8 cellular contexts compared by ENCODE assay signal in the genomic region with DNA sequence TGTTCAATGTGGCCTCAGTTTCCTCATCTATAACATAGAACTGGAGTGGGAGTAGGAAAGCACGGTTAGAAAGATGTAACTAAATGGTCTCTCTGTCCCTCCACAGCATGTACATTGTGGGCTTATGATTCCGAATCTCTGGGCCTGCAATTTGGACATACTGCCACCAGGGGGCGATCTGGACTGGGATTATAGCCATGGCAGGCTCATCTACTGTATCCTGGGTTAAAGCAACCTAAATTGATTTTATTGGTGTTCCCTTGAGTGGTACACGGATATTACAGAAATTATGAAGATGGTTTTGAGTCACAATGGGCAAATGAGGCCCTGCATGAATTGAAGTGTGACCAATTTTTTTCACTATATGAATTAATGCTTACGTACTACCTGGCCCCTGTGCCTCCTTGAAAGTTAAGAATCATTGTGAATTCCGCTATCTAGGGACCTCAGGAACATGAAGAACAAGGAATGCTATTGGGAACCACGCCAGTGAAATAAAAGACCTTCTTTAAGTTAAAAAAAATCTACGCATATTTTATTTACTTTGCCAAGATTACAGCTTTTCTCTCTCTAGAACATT.
DNase-seq lines count a peak whose midpoint lies in the region; ATAC-seq and TF ChIP-seq lines count a peak whose summit lies in the region.

No MANE protein-coding gene starts in this region.

- TF ChIP-seq CTCF in WERI-Rb-1 (IDR thresholded peaks at IDR 0.05; ENCODE audit: low read depth, low read length) = peak; percentile 69
- peak; percentile 74 for TF ChIP-seq CTCF in fibroblast of mammary gland (conservative IDR thresholded peaks at IDR 0.05; ENCODE audit: control insufficient read depth, insufficient read depth, low read depth, low read length)

- H3K4me3 ChIP-seq in WERI-Rb-1 (ENCODE audit: low read depth, low read length) (no peak overlapping the region), fibroblast of mammary gland (ENCODE audit: control insufficient read depth, low read depth, low read length) (no peak overlapping the region)

- peaks cover 18% of the 10 kb centered on the region for H3K9me3 ChIP-seq in WERI-Rb-1 (ENCODE audit: severe bottlenecking)

- H3K27ac ChIP-seq in WERI-Rb-1 = no peak overlapping the region

- ATAC-seq in GM19328 (IDR thresholded peaks at IDR 0.05; ENCODE audit: unreplicated experiment) = no peak

- no peaks in the 10 kb centered on the region for H3K36me3 ChIP-seq in WERI-Rb-1

- peaks cover 32% of the 10 kb centered on the region for H3K27me3 ChIP-seq in WERI-Rb-1 (ENCODE audit: insufficient read depth, low read depth, severe bottlenecking)

- DNase-seq in NK-92 treated with Interleukin-12 subunit alpha and Interleukin-12 subunit beta, amount 100 ng/mL, for 24 hours (lab: John Stamatoyannopoulos, UW) = peak; percentile 18
- DNase-seq in NK-92 (lab: John Stamatoyannopoulos, UW; ENCODE audit: unreplicated experiment) (no peak), WERI-Rb-1 (peak; percentile 34), fibroblast of mammary gland (ENCODE audit: low read depth) (peak; percentile 26), NCI-H2029 (lab: John Stamatoyannopoulos, UW) (no peak), NCI-H2171 treated with DMSO at 0.1 percent for 48 hours (lab: John Stamatoyannopoulos, UW) (no peak)
- peak; percentile 21 to 38 for DNase-seq in stimulated activated CD8-positive, alpha-beta memory T cell treated with anti-CD3 and anti-CD28 coated beads, Interleukin-15, amount 100 ng/mL, for 48 hours (ENCODE audit: low read depth in 2 of 2)

Comparison
In these comparisons a context has a peak if more than half of its experiments do, and no peak if none do; other contexts are left out.
1. DNase-seq: peak in NK-92 treated with Interleukin-12 subunit alpha and Interleukin-12 subunit beta, amount 100 ng/mL, for 24 hours (single experiment), WERI-Rb-1 (single experiment), fibroblast of mammary gland (single experiment) and stimulated activated CD8-positive, alpha-beta memory T cell treated with anti-CD3 and anti-CD28 coated beads, Interleukin-15, amount 100 ng/mL, for 48 hours (2 of 2); none in NK-92 (single experiment), NCI-H2029 (single experiment) and NCI-H2171 treated with DMSO at 0.1 percent for 48 hours (single experiment).